1 cellular context compared by ENCODE assay signal in genomic region chr17:40903129-40903847, GRCh38.
TF ChIP-seq lines count a peak whose summit lies in the region.

No MANE protein-coding gene starts in this region.

TF ChIP-seq in A549, 52 proteins besides CTCF, POLR2A, EP300 and RAD21 (continued from another document):
- TF ChIP-seq REST (IDR thresholded peaks at IDR 0.05) = no peak
- TF ChIP-seq CHD2 (IDR thresholded peaks at IDR 0.05; ENCODE audit: low read length, partially characterized antibody) = no peak
- no peak for TF ChIP-seq ZFP36 (IDR thresholded peaks at IDR 0.05; ENCODE audit: borderline replicate concordance, partially characterized antibody)
- TF ChIP-seq KDM1A (IDR thresholded peaks at IDR 0.05; ENCODE audit: low read depth) = no peak
- peak; percentile 47; the same call in 1 of the 2 replicates for TF ChIP-seq EHF (CRISPR knock-in tag; IDR thresholded peaks at IDR 0.05)
- TF ChIP-seq PBX3 (IDR thresholded peaks at IDR 0.05) = peak; percentile 72
- TF ChIP-seq HOXB13 (CRISPR knock-in tag; IDR thresholded peaks at IDR 0.05; ENCODE audit: low read depth) = peak; percentile 47; the same call in 1 of the 2 replicates
- no peak for TF ChIP-seq PHF8 (IDR thresholded peaks at IDR 0.05; ENCODE audit: borderline replicate concordance, low read depth)
- peak; percentile 61; the same call in 1 of the 2 replicates for TF ChIP-seq ZNF302 (CRISPR knock-in tag; IDR thresholded peaks at IDR 0.05)
- TF ChIP-seq, protein P1, sequence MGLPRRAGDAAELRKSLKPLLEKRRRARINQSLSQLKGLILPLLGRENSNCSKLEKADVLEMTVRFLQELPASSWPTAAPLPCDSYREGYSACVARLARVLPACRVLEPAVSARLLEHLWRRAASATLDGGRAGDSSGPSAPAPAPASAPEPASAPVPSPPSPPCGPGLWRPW (IDR thresholded peaks at IDR 0.05) = peak; percentile 4; the same call in 1 of the 2 replicates
- TF ChIP-seq MAZ (IDR thresholded peaks at IDR 0.05; ENCODE audit: borderline replicate concordance, low read depth, low read length) = no peak
- TF ChIP-seq EHMT2 (IDR thresholded peaks at IDR 0.05; ENCODE audit: low read depth) = no peak
- peak; percentile 91 for TF ChIP-seq JUNB (IDR thresholded peaks at IDR 0.05)
- peak; percentile 89 for TF ChIP-seq GATA3 (IDR thresholded peaks at IDR 0.05; ENCODE audit: borderline replicate concordance)
- no peak for TF ChIP-seq NPAS2 (CRISPR knock-in tag; IDR thresholded peaks at IDR 0.05; ENCODE audit: borderline replicate concordance)
- TF ChIP-seq, protein P2, sequence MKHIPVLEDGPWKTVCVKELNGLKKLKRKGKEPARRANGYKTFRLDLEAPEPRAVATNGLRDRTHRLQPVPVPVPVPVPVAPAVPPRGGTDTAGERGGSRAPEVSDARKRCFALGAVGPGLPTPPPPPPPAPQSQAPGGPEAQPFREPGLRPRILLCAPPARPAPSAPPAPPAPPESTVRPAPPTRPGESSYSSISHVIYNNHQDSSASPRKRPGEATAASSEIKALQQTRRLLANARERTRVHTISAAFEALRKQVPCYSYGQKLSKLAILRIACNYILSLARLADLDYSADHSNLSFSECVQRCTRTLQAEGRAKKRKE (CRISPR knock-in tag; IDR thresholded peaks at IDR 0.05; ENCODE audit: low read depth) = no peak
- TF ChIP-seq MAFK (IDR thresholded peaks at IDR 0.05; ENCODE audit: partially characterized antibody) = peak; percentile 98
- TF ChIP-seq NR3C1 (IDR thresholded peaks at IDR 0.05) = no peak
- no peak for TF ChIP-seq CHD4 (IDR thresholded peaks at IDR 0.05; ENCODE audit: borderline replicate concordance)
- no peak for TF ChIP-seq RNF2 (IDR thresholded peaks at IDR 0.05; ENCODE audit: borderline replicate concordance, low read depth)
- TF ChIP-seq JUN (IDR thresholded peaks at IDR 0.05) = peak; percentile 83 to 84; a peak in 4 of 5 replicates
- TF ChIP-seq ESRRA (IDR thresholded peaks at IDR 0.05; ENCODE audit: borderline replicate concordance, low read length) = no peak
- 0 out of 2 replicates have a peak, but pooled peaks have one; percentile 56 for TF ChIP-seq FOXS1 (CRISPR knock-in tag; IDR thresholded peaks at IDR 0.05)
- no peak for TF ChIP-seq RCOR1 (IDR thresholded peaks at IDR 0.05; ENCODE audit: low read depth, low read length)
- TF ChIP-seq ZC3H11A (IDR thresholded peaks at IDR 0.05) = no peak
- peak; percentile 87 for TF ChIP-seq FOSB (CRISPR knock-in tag; IDR thresholded peaks at IDR 0.05)
- TF ChIP-seq, protein P3, sequence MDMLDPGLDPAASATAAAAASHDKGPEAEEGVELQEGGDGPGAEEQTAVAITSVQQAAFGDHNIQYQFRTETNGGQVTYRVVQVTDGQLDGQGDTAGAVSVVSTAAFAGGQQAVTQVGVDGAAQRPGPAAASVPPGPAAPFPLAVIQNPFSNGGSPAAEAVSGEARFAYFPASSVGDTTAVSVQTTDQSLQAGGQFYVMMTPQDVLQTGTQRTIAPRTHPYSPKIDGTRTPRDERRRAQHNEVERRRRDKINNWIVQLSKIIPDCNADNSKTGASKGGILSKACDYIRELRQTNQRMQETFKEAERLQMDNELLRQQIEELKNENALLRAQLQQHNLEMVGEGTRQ (IDR thresholded peaks at IDR 0.05) = no peak
- TF ChIP-seq POLR2AphosphoS2 (conservative IDR thresholded peaks at IDR 0.05; ENCODE audit: low read length) = no peak
- TF ChIP-seq CEBPB (IDR thresholded peaks at IDR 0.05) = peak; percentile 62 to 79; a peak in 3 of 4 replicates
- peak; percentile 83 for TF ChIP-seq FOSL2 (IDR thresholded peaks at IDR 0.05)
- peak; percentile 94 for TF ChIP-seq FOSL2 (CRISPR knock-in tag; IDR thresholded peaks at IDR 0.05)
- TF ChIP-seq ZSCAN20 (CRISPR knock-in tag; IDR thresholded peaks at IDR 0.05) = no peak
- peak; percentile 82 for TF ChIP-seq MAX (IDR thresholded peaks at IDR 0.05)
- TF ChIP-seq SMC3 (IDR thresholded peaks at IDR 0.05) = peak; percentile 33; the same call in 1 of the 3 replicates
- TF ChIP-seq HEYL (CRISPR knock-in tag; IDR thresholded peaks at IDR 0.05) = no peak
- TF ChIP-seq TP53 (CRISPR knock-in tag; IDR thresholded peaks at IDR 0.05) = no peak
- TF ChIP-seq HOXB5 (CRISPR knock-in tag; IDR thresholded peaks at IDR 0.05) = peak; percentile 67; the same call in 1 of the 2 replicates
- 0 out of 2 replicates have a peak, but pooled peaks have one; percentile 49 for TF ChIP-seq RARB (CRISPR knock-in tag; IDR thresholded peaks at IDR 0.05)
- TF ChIP-seq SREBF2 (IDR thresholded peaks at IDR 0.05) = no peak
- TF ChIP-seq KDM5A (IDR thresholded peaks at IDR 0.05) = no peak
- no peak for TF ChIP-seq HDAC2 (IDR thresholded peaks at IDR 0.05)
- TF ChIP-seq BCL3 (IDR thresholded peaks at IDR 0.05) = peak; percentile 60; the same call in 2 of the 3 replicates
- no peak for TF ChIP-seq BHLHE40 (IDR thresholded peaks at IDR 0.05; ENCODE audit: low read depth, low read length)
- no peak for TF ChIP-seq ELK1 (IDR thresholded peaks at IDR 0.05; ENCODE audit: low read depth, low read length)
- TF ChIP-seq RFX5 (IDR thresholded peaks at IDR 0.05) = 0 out of 2 replicates have a peak, but pooled peaks have one; percentile 30
- no peak for TF ChIP-seq CBX8 (IDR thresholded peaks at IDR 0.05)
- TF ChIP-seq, protein P4, sequence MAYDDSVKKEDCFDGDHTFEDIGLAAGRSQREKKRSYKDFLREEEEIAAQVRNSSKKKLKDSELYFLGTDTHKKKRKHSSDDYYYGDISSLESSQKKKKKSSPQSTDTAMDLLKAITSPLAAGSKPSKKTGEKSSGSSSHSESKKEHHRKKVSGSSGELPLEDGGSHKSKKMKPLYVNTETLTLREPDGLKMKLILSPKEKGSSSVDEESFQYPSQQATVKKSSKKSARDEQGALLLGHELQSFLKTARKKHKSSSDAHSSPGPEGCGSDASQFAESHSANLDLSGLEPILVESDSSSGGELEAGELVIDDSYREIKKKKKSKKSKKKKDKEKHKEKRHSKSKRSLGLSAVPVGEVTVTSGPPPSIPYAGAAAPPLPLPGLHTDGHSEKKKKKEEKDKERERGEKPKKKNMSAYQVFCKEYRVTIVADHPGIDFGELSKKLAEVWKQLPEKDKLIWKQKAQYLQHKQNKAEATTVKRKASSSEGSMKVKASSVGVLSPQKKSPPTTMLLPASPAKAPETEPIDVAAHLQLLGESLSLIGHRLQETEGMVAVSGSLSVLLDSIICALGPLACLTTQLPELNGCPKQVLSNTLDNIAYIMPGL (CRISPR knock-in tag; IDR thresholded peaks at IDR 0.05; ENCODE audit: borderline replicate concordance) = no peak
- peak; percentile 48; the same call in 1 of the 2 replicates for TF ChIP-seq TFCP2L1 (CRISPR knock-in tag; IDR thresholded peaks at IDR 0.05)
- TF ChIP-seq E2F6 (IDR thresholded peaks at IDR 0.05; ENCODE audit: borderline replicate concordance, low read depth) = no peak
